1 cellular context compared by ENCODE assay signal in the genomic region with DNA sequence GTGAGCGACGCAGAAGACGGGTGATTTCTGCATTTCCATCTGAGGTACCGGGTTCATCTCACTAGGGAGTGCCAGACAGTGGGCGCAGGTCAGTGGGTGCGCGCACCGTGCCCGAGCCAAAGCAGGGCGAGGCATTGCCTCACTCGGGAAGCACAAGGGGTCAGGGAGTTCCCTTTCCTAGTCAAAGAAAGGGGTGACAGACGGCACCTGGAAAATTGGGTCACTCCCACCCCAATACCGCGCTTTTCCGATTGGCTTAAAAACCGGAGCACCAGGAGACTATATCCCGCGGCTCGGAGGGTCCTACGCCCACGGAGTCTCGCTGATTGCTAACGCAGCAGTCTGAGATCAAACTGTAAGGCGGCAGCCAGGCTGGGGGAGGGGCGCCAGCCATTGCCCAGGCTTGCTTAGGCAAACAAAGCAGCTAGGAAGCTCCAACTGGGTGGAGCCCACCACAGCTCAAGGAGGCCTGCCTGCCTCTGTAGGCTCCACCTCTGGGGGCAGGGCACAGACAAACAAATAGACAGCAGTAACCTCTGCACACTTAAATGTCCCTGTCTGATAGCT.
TF ChIP-seq lines count a peak whose summit lies in the region.
"Not testable (repeated sequence)": the region's sequence is repeated elsewhere in the genome, so short reads cannot be mapped to it uniquely, and the experiment has no call there.

No MANE protein-coding gene starts in this region.

TF ChIP-seq in HepG2, 621 proteins besides CTCF, POLR2A, EP300 and RAD21 (continued from another document and continues in another):
- TF ChIP-seq ZNF503 (CRISPR knock-in tag; IDR thresholded peaks at IDR 0.05) = 0 out of 2 replicates have a peak, but pooled peaks have one; percentile 19
- peak; percentile 74; the same call in 1 of the 2 replicates for TF ChIP-seq AHR (CRISPR knock-in tag; IDR thresholded peaks at IDR 0.05)
- TF ChIP-seq TAF1 (CRISPR knock-in tag; IDR thresholded peaks at IDR 0.05) = peak; percentile 21; the same call in 1 of the 2 replicates
- TF ChIP-seq YEATS4 (CRISPR knock-in tag; IDR thresholded peaks at IDR 0.05; ENCODE audit: borderline replicate concordance) = 0 out of 2 replicates have a peak, but pooled peaks have one; percentile 31
- not testable (repeated sequence) for TF ChIP-seq FOXP1, NONO, SP1 (IDR thresholded peaks at IDR 0.05)
- peak; percentile 52; the same call in 1 of the 2 replicates for TF ChIP-seq FOXP1 (CRISPR knock-in tag; IDR thresholded peaks at IDR 0.05)
- peak; percentile 73 for TF ChIP-seq PAXIP1 (CRISPR knock-in tag; conservative IDR thresholded peaks at IDR 0.05)
- peak; percentile 82 for TF ChIP-seq DRAP1 (CRISPR knock-in tag; IDR thresholded peaks at IDR 0.05)
- peak; percentile 16; the same call in 1 of the 2 replicates for TF ChIP-seq HNF4A (CRISPR knock-in tag; IDR thresholded peaks at IDR 0.05)
- TF ChIP-seq, protein P1, sequence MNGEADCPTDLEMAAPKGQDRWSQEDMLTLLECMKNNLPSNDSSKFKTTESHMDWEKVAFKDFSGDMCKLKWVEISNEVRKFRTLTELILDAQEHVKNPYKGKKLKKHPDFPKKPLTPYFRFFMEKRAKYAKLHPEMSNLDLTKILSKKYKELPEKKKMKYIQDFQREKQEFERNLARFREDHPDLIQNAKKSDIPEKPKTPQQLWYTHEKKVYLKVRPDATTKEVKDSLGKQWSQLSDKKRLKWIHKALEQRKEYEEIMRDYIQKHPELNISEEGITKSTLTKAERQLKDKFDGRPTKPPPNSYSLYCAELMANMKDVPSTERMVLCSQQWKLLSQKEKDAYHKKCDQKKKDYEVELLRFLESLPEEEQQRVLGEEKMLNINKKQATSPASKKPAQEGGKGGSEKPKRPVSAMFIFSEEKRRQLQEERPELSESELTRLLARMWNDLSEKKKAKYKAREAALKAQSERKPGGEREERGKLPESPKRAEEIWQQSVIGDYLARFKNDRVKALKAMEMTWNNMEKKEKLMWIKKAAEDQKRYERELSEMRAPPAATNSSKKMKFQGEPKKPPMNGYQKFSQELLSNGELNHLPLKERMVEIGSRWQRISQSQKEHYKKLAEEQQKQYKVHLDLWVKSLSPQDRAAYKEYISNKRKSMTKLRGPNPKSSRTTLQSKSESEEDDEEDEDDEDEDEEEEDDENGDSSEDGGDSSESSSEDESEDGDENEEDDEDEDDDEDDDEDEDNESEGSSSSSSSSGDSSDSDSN (CRISPR knock-in tag; IDR thresholded peaks at IDR 0.05) = 0 out of 2 replicates have a peak, but pooled peaks have one; percentile 23
- TF ChIP-seq SIX4 (CRISPR knock-in tag; IDR thresholded peaks at IDR 0.05) = 0 out of 2 replicates have a peak, but pooled peaks have one; percentile 51
- TF ChIP-seq FOXO1 (CRISPR knock-in tag; IDR thresholded peaks at IDR 0.05) = peak; percentile 56
- peak; percentile 53; the same call in 1 of the 2 replicates for TF ChIP-seq KDM2A (CRISPR knock-in tag; IDR thresholded peaks at IDR 0.05; ENCODE audit: borderline replicate concordance, low read depth)
- TF ChIP-seq NONO (CRISPR knock-in tag; conservative IDR thresholded peaks at IDR 0.05) = peak; percentile 36; the same call in 1 of the 2 replicates
- peak; percentile 62 for TF ChIP-seq HDAC2 (CRISPR knock-in tag; IDR thresholded peaks at IDR 0.05)
- TF ChIP-seq ELF3 (CRISPR knock-in tag; IDR thresholded peaks at IDR 0.05) = 0 out of 2 replicates have a peak, but pooled peaks have one; percentile 28
- TF ChIP-seq ZMYM4 (CRISPR knock-in tag; IDR thresholded peaks at IDR 0.05) = peak; percentile 51; the same call in 1 of the 2 replicates
- TF ChIP-seq ZNF609 (CRISPR knock-in tag; IDR thresholded peaks at IDR 0.05; ENCODE audit: borderline replicate concordance) = peak; percentile 50; the same call in 1 of the 2 replicates
- TF ChIP-seq ERF (CRISPR knock-in tag; IDR thresholded peaks at IDR 0.05) = 0 out of 2 replicates have a peak, but pooled peaks have one; percentile 21
- TF ChIP-seq FOXA3 (CRISPR knock-in tag; IDR thresholded peaks at IDR 0.05) = peak; percentile 82
- peak; percentile 43; the same call in 1 of the 2 replicates for TF ChIP-seq ZNF605 (CRISPR knock-in tag; IDR thresholded peaks at IDR 0.05)
- peak; percentile 56 for TF ChIP-seq FOSL2 (CRISPR knock-in tag; IDR thresholded peaks at IDR 0.05)
- TF ChIP-seq TEAD3 (CRISPR knock-in tag; optimal IDR thresholded peaks at IDR 0.05; ENCODE audit: borderline replicate concordance) = peak; percentile 10
- peak; percentile 66 for TF ChIP-seq HOXA3 (CRISPR knock-in tag; IDR thresholded peaks at IDR 0.05)
- peak; percentile 74; the same call in 1 of the 2 replicates for TF ChIP-seq ZNF292 (CRISPR knock-in tag; IDR thresholded peaks at IDR 0.05; ENCODE audit: borderline replicate concordance, low read depth)
- peak; percentile 74 for TF ChIP-seq FOXP4 (CRISPR knock-in tag; IDR thresholded peaks at IDR 0.05)
- TF ChIP-seq ZNF281 (CRISPR knock-in tag; IDR thresholded peaks at IDR 0.05; ENCODE audit: borderline replicate concordance) = peak; percentile 97
- peak; percentile 34; the same call in 1 of the 2 replicates for TF ChIP-seq HDAC1 (CRISPR knock-in tag; IDR thresholded peaks at IDR 0.05)
- TF ChIP-seq SP1 (CRISPR knock-in tag; IDR thresholded peaks at IDR 0.05) = peak; percentile 19; the same call in 1 of the 2 replicates
- TF ChIP-seq POGZ (CRISPR knock-in tag; IDR thresholded peaks at IDR 0.05) = 0 out of 2 replicates have a peak, but pooled peaks have one; percentile 38
- peak; percentile 67 for TF ChIP-seq GATAD2A (CRISPR knock-in tag; IDR thresholded peaks at IDR 0.05)
- peak; percentile 72; the same call in 1 of the 2 replicates for TF ChIP-seq MTA1 (CRISPR knock-in tag; IDR thresholded peaks at IDR 0.05; ENCODE audit: borderline replicate concordance)
- peak; percentile 44 for TF ChIP-seq NCOA2 (CRISPR knock-in tag; IDR thresholded peaks at IDR 0.05)
